ENCODE assay signal across 2 cellular contexts in the genomic region with DNA sequence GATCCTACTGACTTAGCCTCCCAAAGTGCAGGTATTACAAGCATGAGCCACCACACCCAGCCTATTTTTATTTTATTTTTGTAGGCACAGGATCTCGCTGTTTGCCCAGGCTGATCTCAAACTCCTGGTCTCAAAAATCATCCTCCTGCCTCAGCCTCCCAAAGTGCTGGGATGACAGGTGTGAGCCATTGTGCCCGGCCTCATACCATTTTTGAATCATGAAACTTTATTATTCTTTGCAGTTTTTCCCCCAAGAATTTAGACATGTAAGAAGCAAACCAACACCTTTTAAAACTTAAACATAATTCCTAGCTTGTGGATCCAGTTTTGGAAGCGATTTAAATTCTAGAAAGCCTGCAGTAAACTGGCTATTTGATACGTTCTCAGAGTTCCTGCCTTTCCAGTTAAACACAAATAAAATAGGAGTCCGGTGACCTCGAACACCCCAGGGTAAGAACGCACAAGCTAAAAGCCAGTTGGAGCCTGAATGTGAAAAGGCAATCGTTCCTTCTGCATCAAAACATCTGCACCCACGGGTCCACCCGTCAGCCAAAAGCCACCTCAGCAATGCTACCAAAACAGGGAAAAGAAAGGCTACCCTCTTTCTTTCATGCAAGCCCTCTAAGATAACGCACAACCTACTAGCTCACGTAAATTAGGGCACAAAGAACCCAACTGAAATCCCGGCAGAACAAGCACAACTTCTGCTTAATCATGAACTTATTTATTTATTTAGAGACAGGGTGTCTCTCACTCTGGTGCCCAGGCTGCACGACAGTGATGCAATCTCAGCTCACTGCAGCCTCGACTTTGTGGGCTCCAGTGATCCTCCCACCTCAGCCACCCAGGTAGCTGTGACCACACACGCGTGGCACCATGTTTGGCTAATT.
TF ChIP-seq lines count a peak whose summit lies in the region.
"Not testable (repeated sequence)": the region's sequence is repeated elsewhere in the genome, so short reads cannot be mapped to it uniquely, and the experiment has no call there.

No MANE protein-coding gene starts in this region.

TF ChIP-seq in IMR-90, 13 proteins besides CTCF, POLR2A, EP300 and RAD21:
- 0 out of 2 replicates have a peak, but pooled peaks have one; percentile 19 for TF ChIP-seq CEBPB (IDR thresholded peaks at IDR 0.05; ENCODE audit: low read depth, low read length)
TF ChIP-seq in IMR-90: peak in this region for 1; not testable (repeated sequence) for 12.

TF ChIP-seq in HepG2, 621 proteins besides CTCF, POLR2A, EP300 and RAD21:
- TF ChIP-seq, protein P1, sequence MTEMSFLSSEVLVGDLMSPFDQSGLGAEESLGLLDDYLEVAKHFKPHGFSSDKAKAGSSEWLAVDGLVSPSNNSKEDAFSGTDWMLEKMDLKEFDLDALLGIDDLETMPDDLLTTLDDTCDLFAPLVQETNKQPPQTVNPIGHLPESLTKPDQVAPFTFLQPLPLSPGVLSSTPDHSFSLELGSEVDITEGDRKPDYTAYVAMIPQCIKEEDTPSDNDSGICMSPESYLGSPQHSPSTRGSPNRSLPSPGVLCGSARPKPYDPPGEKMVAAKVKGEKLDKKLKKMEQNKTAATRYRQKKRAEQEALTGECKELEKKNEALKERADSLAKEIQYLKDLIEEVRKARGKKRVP (CRISPR knock-in tag; IDR thresholded peaks at IDR 0.05): 0 out of 4 replicates have a peak, but pooled peaks of 1 of the 2 experiments have one; percentile 17
- TF ChIP-seq, protein P2, sequence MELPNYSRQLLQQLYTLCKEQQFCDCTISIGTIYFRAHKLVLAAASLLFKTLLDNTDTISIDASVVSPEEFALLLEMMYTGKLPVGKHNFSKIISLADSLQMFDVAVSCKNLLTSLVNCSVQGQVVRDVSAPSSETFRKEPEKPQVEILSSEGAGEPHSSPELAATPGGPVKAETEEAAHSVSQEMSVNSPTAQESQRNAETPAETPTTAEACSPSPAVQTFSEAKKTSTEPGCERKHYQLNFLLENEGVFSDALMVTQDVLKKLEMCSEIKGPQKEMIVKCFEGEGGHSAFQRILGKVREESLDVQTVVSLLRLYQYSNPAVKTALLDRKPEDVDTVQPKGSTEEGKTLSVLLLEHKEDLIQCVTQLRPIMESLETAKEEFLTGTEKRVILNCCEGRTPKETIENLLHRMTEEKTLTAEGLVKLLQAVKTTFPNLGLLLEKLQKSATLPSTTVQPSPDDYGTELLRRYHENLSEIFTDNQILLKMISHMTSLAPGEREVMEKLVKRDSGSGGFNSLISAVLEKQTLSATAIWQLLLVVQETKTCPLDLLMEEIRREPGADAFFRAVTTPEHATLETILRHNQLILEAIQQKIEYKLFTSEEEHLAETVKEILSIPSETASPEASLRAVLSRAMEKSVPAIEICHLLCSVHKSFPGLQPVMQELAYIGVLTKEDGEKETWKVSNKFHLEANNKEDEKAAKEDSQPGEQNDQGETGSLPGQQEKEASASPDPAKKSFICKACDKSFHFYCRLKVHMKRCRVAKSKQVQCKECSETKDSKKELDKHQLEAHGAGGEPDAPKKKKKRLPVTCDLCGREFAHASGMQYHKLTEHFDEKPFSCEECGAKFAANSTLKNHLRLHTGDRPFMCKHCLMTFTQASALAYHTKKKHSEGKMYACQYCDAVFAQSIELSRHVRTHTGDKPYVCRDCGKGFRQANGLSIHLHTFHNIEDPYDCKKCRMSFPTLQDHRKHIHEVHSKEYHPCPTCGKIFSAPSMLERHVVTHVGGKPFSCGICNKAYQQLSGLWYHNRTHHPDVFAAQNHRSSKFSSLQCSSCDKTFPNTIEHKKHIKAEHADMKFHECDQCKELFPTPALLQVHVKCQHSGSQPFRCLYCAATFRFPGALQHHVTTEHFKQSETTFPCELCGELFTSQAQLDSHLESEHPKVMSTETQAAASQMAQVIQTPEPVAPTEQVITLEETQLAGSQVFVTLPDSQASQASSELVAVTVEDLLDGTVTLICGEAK (IDR thresholded peaks at IDR 0.05): not testable (repeated sequence)
- TF ChIP-seq, protein P2 (CRISPR knock-in tag; IDR thresholded peaks at IDR 0.05): peak; percentile 54
- TF ChIP-seq, protein P3, sequence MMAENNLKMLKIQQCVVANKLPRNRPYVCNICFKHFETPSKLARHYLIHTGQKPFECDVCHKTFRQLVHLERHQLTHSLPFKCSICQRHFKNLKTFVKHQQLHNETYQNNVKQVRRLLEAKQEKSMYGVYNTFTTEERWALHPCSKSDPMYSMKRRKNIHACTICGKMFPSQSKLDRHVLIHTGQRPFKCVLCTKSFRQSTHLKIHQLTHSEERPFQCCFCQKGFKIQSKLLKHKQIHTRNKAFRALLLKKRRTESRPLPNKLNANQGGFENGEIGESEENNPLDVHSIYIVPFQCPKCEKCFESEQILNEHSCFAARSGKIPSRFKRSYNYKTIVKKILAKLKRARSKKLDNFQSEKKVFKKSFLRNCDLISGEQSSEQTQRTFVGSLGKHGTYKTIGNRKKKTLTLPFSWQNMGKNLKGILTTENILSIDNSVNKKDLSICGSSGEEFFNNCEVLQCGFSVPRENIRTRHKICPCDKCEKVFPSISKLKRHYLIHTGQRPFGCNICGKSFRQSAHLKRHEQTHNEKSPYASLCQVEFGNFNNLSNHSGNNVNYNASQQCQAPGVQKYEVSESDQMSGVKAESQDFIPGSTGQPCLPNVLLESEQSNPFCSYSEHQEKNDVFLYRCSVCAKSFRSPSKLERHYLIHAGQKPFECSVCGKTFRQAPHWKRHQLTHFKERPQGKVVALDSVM (CRISPR knock-in tag; IDR thresholded peaks at IDR 0.05): peak; percentile 59; the same call in 1 of the 2 replicates
- peak; percentile 48; the same call in 1 of the 2 replicates for TF ChIP-seq CEBPG (CRISPR knock-in tag; IDR thresholded peaks at IDR 0.05)
